8 cellular contexts compared by ENCODE assay signal in the genomic region with DNA sequence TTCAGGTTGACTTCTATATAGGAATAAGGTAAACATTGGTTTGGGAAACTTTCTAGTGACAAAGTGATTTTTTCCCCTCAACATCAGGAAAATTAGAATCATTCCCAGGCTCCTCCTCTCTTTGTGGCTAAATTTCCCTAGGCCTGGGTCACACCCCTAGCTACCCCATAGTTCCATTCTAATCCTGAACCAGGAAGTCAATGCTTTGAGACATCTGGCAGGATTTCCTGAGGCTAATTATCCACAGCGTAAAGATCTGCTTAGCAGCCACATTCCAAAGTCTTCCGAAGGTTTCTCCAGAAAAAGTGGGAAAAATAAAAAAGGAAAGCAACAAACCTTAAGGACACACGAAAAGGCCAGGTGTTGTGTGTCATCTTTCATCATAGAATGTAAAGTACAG.
DNase-seq lines count a peak whose midpoint lies in the region; ATAC-seq and TF ChIP-seq lines count a peak whose summit lies in the region.

No MANE protein-coding gene starts in this region.

- no peak overlapping the region for H3K4me3 ChIP-seq in OCI-LY7 (ENCODE audit: low read depth, low read length, poor library complexity, severe bottlenecking)
- H3K4me3 ChIP-seq in esophagus squamous epithelium = no peak overlapping the region
- peak overlapping the region in 1 of 2 experiments; percentile 50 for H3K4me3 ChIP-seq in neutrophil (ENCODE audit: low read depth in 1 of 2, low read length in 1 of 2)

- H4K20me1 ChIP-seq in OCI-LY7 (ENCODE audit: insufficient read depth, low read length) = no peaks in the 10 kb centered on the region

- no peaks in the 10 kb centered on the region for H3K27me3 ChIP-seq in CD4-positive, alpha-beta T cell (ENCODE audit: control insufficient read depth, insufficient read depth, low read length)
- H3K27me3 ChIP-seq in esophagus squamous epithelium (no peaks in the 10 kb centered on the region), neutrophil (no peaks in the 10 kb centered on the region)

- intact Hi-C loops in CD4-positive, alpha-beta T cell (cut with DNase I, micrococcal nuclease) = loop anchor here in 1 of 2 experiments (1.0 to 5.0 kb wide), 2 partner anchors 79 to 96 kb away; no protein-coding TSS in a partner anchor
- intact Hi-C loops in OCI-LY7 (cut with micrococcal nuclease; ENCODE audit: unreplicated experiment) = no loop called here
- intact Hi-C loops in esophagus squamous epithelium (cut with DNase I) = no loop called here

- H3K27ac Mint-ChIP-seq in CD4-positive, alpha-beta T cell = peak overlapping the region; percentile 77

- POLR2A ChIA-PET in CD4-positive, alpha-beta T cell (lab: Charles Lee) = interaction anchor here (0.8 to 1.3 kb wide), 4 partner anchors 8 to 77 kb away, joined by 3 to 4 read pairs (median 3); no protein-coding TSS in a partner anchor
- POLR2A ChIA-PET in OCI-LY7 (lab: Charles Lee) = interaction anchor here (0.6 to 4.2 kb wide), 7 partner anchors 8 to 58 kb away, joined by 3 to 18 read pairs (median 3); no protein-coding TSS in a partner anchor

- no peaks in the 10 kb centered on the region for H3K27me3 Mint-ChIP-seq in CD4-positive, alpha-beta T cell

- H3K4me2 ChIP-seq in OCI-LY7 (ENCODE audit: low read length) = peak overlapping the region; percentile 58; the same call in 1 of the 2 replicates

- peaks cover 71% of the 10 kb centered on the region for H3K36me3 Mint-ChIP-seq in CD4-positive, alpha-beta T cell (ENCODE audit: low read depth)

- no peak for DNase-seq in CD4-positive, alpha-beta T cell
- DNase-seq in OCI-LY7 (ENCODE audit: low spot score) (no peak), esophagus squamous epithelium (lab: John Stamatoyannopoulos, UW) (no peak), NCI-H1436 (lab: John Stamatoyannopoulos, UW) (no peak), NCI-H510A treated with DMSO at 0.1 percent for 48 hours (lab: John Stamatoyannopoulos, UW) (no peak), dedifferentiated amniotic fluid mesenchymal stem cell (ENCODE audit: extremely low spot score) (no peak)
- DNase-seq in activated CD4-positive, alpha-beta T cell treated with anti-CD3 and anti-CD28 coated beads for 48 hours = no peak

- no peak for TF ChIP-seq POLR2A in esophagus squamous epithelium (IDR thresholded peaks at IDR 0.05)

- peaks cover 4% of the 10 kb centered on the region; the same call in 1 of the 2 replicates for H3K79me2 ChIP-seq in OCI-LY7 (ENCODE audit: insufficient read depth, low read depth, low read length)

- CTCF ChIA-PET in CD4-positive, alpha-beta T cell (lab: Charles Lee) = interaction anchor here (1.3 to 2.5 kb wide), 2 partner anchors 10 to 96 kb away, joined by 5 to 10 read pairs; no protein-coding TSS in a partner anchor
- CTCF ChIA-PET in OCI-LY7 (lab: Charles Lee; ENCODE audit: unreplicated experiment) = no interaction called here

- no peaks in the 10 kb centered on the region for H3K9me3 ChIP-seq in CD4-positive, alpha-beta T cell (ENCODE audit: control insufficient read depth, low read length)
- H3K9me3 ChIP-seq in OCI-LY7 (ENCODE audit: low read length) = no peaks in the 10 kb centered on the region
- no peaks in the 10 kb centered on the region for H3K9me3 ChIP-seq in esophagus squamous epithelium
- H3K9me3 ChIP-seq in neutrophil = no peaks in the 10 kb centered on the region

- peaks cover 17% of the 10 kb centered on the region for H3K4me1 Mint-ChIP-seq in CD4-positive, alpha-beta T cell (ENCODE audit: low read depth)

- 32 to 48% methylated on average over 3 of the region's 3 CpGs for WGBS in esophagus squamous epithelium, 2 donors

- no peak for TF ChIP-seq CTCF in CD4-positive, alpha-beta T cell (IDR thresholded peaks at IDR 0.05)
- TF ChIP-seq CTCF in OCI-LY7 (conservative IDR thresholded peaks at IDR 0.05; ENCODE audit: low read length) = no peak
- TF ChIP-seq CTCF in esophagus squamous epithelium (IDR thresholded peaks at IDR 0.05) = no peak
- no peak for TF ChIP-seq CTCF in neutrophil (IDR thresholded peaks at IDR 0.05)

- BruUV-seq in OCI-LY7 (replicated peaks; lab: Mats Ljungman, UMichigan) = no TSS peak

- peaks cover 19% of the 10 kb centered on the region for H3K36me3 ChIP-seq in OCI-LY7 (ENCODE audit: insufficient read depth, low read length)
- peaks cover 0 to 16% (median 0%) of the 10 kb centered on the region in 3 donors for H3K36me3 ChIP-seq in esophagus squamous epithelium
- H3K36me3 ChIP-seq in neutrophil = peaks cover 75% of the 10 kb centered on the region

- H3K4me1 ChIP-seq in OCI-LY7 (ENCODE audit: insufficient read depth, low read length, poor library complexity, severe bottlenecking) = peaks cover 19% of the 10 kb centered on the region
- H3K4me1 ChIP-seq in esophagus squamous epithelium = peaks cover 0 to 37% (median 13%) of the 10 kb centered on the region in 3 donors
- peaks cover 33 to 36% of the 10 kb centered on the region in 2 experiments for H3K4me1 ChIP-seq in neutrophil (ENCODE audit: control insufficient read depth in 1 of 2, insufficient read depth in 1 of 2, low read depth in 1 of 2, low read length in 1 of 2)

- ATAC-seq in CD4-positive, alpha-beta T cell (ENCODE audit: poor library complexity) = no peak

- no peak overlapping the region; the same call in 1 of the 2 replicates for H2AFZ ChIP-seq in OCI-LY7 (ENCODE audit: low read length)

- H3K27ac ChIP-seq in CD4-positive, alpha-beta T cell (ENCODE audit: low read depth, low read length) = peak overlapping the region; percentile 17
- H3K27ac ChIP-seq in OCI-LY7 (ENCODE audit: low read depth, low read length, poor library complexity, severe bottlenecking) (peak overlapping the region; percentile 63), esophagus squamous epithelium (peak overlapping the region in 3 of 4 donors; percentile 40 to 64 (median 53)), neutrophil (peak overlapping the region; percentile 80)

- no peak overlapping the region for H3K4me3 Mint-ChIP-seq in CD4-positive, alpha-beta T cell

- no peaks in the 10 kb centered on the region for H3K9me2 ChIP-seq in OCI-LY7 (ENCODE audit: insufficient read depth, low read length)

- no peaks in the 10 kb centered on the region for H3K9me3 Mint-ChIP-seq in CD4-positive, alpha-beta T cell

Comparison
In these comparisons a context has a peak if more than half of its experiments do, and no peak if none do; other contexts are left out.
1. H3K27ac ChIP-seq: peak in every context shown above with its lines; median percentile 80 in neutrophil; 63 in OCI-LY7; 53 in esophagus squamous epithelium; 17 in CD4-positive, alpha-beta T cell.